ENCODE assay signal across 8 cellular contexts in the genomic region with DNA sequence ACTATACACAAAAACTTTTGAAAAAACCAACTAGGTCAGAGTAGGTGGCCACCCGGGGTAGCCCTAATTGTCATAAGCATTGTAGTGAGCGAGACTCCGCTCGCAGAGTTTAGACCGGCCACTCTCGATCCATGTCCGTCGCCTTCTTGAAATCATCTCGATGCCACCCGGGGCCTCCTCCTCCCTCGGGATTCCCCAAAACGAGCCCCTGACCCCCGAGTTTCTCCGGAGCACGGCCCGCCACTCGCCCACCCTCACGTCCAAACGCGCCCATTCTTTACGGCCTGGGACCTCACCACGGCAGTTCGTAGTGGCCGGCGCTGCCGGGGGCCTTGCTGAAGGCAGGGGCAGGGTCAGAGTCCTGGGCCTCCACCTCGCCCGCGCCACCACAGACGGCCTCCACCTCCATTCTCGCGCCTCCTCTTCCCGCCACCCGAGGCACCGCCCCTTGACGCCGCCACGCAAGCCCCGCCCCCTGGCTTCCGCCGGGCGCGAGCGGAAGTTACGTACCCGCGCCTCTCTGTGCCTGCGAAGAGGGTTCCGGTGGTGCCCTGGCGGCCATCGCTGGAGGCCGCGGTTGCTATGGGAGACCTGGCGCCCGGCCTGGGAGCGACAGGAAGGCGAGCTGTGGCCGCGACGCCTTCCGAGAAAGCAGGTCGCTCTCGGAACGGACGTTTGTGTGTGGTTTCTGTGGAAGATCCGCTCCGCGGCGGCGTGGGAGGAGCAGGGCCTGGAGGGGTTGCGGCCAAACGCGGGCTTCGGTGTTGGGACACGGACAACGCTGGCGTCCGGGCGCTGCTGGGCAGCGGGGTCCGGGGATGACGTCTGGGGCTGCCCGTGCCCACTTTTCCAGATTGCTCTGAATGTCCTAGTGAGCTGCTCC. TPM values are rescaled to one million over a fixed set of nuclear protein-coding genes. Genes with fewer than 3 reads are reported as not detected.
A peak's percentile ranks its signal among the peaks of the same experiment; 100 is the strongest.
DNase-seq lines count a peak whose midpoint lies in the region; ATAC-seq and TF ChIP-seq lines count a peak whose summit lies in the region.

Gene RFC2, minus strand, starts transcription at position 425 of the 883 bp plus-strand sequence. Its CDS starts 16 bp downstream, at position 409.

- peak within 1 kb of the TSS; percentile 92 to 96 for H3K4me3 Mint-ChIP-seq in CD14-positive monocyte

- H3K9me3 ChIP-seq in right lobe of liver = no peaks in the 10 kb centered on the region

- TF ChIP-seq CTCF in CD14-positive monocyte (IDR thresholded peaks at IDR 0.05) (peak; percentile 19), dorsolateral prefrontal cortex (IDR thresholded peaks at IDR 0.05 in 54 of 56, conservative IDR thresholded peaks at IDR 0.05 in 2 of 56; ENCODE audit: low read depth in 1 of 56, partially characterized antibody in 56 of 56) (peak in 52 of 56 donors; percentile 12 to 72 (median 54)), right lobe of liver (IDR thresholded peaks at IDR 0.05) (peak in 3 of 4 donors; percentile 19 to 59 (median 28))

- peaks cover 0 to 7% (median 0%) of the 10 kb centered on the region in 4 donors for H3K36me3 ChIP-seq in right lobe of liver

- H3K27me3 Mint-ChIP-seq in CD14-positive monocyte (ENCODE audit: low read depth in 3 of 3) = no peaks in the 10 kb centered on the region

- peaks cover 0 to 2% (median 0%) of the 10 kb centered on the region in 7 donors for H3K9me3 Mint-ChIP-seq in CD14-positive monocyte

- ATAC-seq in GM19351 (IDR thresholded peaks at IDR 0.05; ENCODE audit: unreplicated experiment) (peak; percentile 94), HG03521 (IDR thresholded peaks at IDR 0.05; ENCODE audit: unreplicated experiment) (peak; percentile 92), right lobe of liver (peak; percentile 98 to 99 (median 98))

- peak within 1 kb of the TSS; percentile 81 to 99 (median 95) for H3K27ac ChIP-seq in dorsolateral prefrontal cortex
- peak within 1 kb of the TSS; percentile 73 to 87 (median 74) for H3K27ac ChIP-seq in right lobe of liver

- peaks cover 31% of the 10 kb centered on the region for H3K4me1 Mint-ChIP-seq in CD14-positive monocyte

- DNase-seq in CD14-positive monocyte (ENCODE audit: low spot score) = peak; percentile 94
- peak; percentile 87 for DNase-seq in NCI-H748 treated with DMSO at 0.1 percent for 48 hours (lab: John Stamatoyannopoulos, UW)
- DNase-seq in activated CD4-positive, alpha-beta T cell treated with anti-CD3 and anti-CD28 coated beads, Interleukin-2, amount 50 U/mL, for 48 hours = peak; percentile 97
- peak; percentile 93 to 100 (median 96) for DNase-seq in dorsolateral prefrontal cortex
- DNase-seq in right lobe of liver = peak; percentile 98 to 99 (median 98)
- DNase-seq in stimulated activated CD4-positive, alpha-beta T cell treated with anti-CD3 and anti-CD28 coated beads, Interleukin-4, amount 100 ng/mL, for 4 hours = peak; percentile 92 to 97

- peaks cover 0 to 28% (median 7%) of the 10 kb centered on the region in 4 donors for H3K4me1 ChIP-seq in right lobe of liver

- intact Hi-C loops in CD14-positive monocyte (cut with micrococcal nuclease) (loop anchor here (2.0 to 5.0 kb wide), 2 partner anchors 35 to 38 kb away; partner anchors contain the start of gene CLIP2 (in 1 of the 2)), dorsolateral prefrontal cortex (cut with DNase I) (loop anchor here (1.0 to 2.0 kb wide), 2 partner anchors 35 to 37 kb away; partner anchors contain the start of gene CLIP2 (in 1 of the 2)), right lobe of liver (cut with DNase I) (no loop called here)

- H3K36me3 Mint-ChIP-seq in CD14-positive monocyte = peaks cover 21 to 25% of the 10 kb centered on the region in 2 donors

- H3K4me3 ChIP-seq in dorsolateral prefrontal cortex (peak within 1 kb of the TSS; percentile 67 to 99 (median 89)), right lobe of liver (peak within 1 kb of the TSS; percentile 65 to 78 (median 65))

- peak within 1 kb of the TSS; percentile 89 to 98 (median 96) for H3K27ac Mint-ChIP-seq in CD14-positive monocyte

- TF ChIP-seq POLR2A in right lobe of liver (IDR thresholded peaks at IDR 0.05) = peak; percentile 79

- H3K27me3 ChIP-seq in dorsolateral prefrontal cortex = no peaks in the 10 kb centered on the region
- no peaks in the 10 kb centered on the region for H3K27me3 ChIP-seq in right lobe of liver

- 1% methylated on average over 25 of the region's 83 CpGs for WGBS in right lobe of liver (ENCODE audit: insufficient coverage, low coverage, low lambda C conversion rate, missing lambda C conversion rate)

RNA-seq across cellular contexts. Expression of gene RFC2, which starts in this region (rescaled TPM):
- 10 to 100 TPM; 33.5 to 42.1 TPM for polyA plus RNA-seq in CD14-positive monocyte
- total RNA-seq in dorsolateral prefrontal cortex = 10 to 100 TPM; 10.9 to 31.7 (median 19.3) TPM
- 10 to 100 TPM in 5 of 6 experiments, 1 to 10 TPM in 1; 8.0 to 21.3 (median 12.2) TPM for total RNA-seq in right lobe of liver

Comparison
In these comparisons a context has a peak if more than half of its experiments do, and no peak if none do; other contexts are left out.
1. Peak in every context shown above with its lines: DNase-seq, ATAC-seq, H3K4me3 ChIP-seq and H3K27ac ChIP-seq.
2. intact Hi-C loops: an anchor here in CD14-positive monocyte (2.0 to 5.0 kb wide) and dorsolateral prefrontal cortex (1.0 to 2.0 kb wide); none called in right lobe of liver.